2 cellular contexts compared by ENCODE assay signal in the genomic region with DNA sequence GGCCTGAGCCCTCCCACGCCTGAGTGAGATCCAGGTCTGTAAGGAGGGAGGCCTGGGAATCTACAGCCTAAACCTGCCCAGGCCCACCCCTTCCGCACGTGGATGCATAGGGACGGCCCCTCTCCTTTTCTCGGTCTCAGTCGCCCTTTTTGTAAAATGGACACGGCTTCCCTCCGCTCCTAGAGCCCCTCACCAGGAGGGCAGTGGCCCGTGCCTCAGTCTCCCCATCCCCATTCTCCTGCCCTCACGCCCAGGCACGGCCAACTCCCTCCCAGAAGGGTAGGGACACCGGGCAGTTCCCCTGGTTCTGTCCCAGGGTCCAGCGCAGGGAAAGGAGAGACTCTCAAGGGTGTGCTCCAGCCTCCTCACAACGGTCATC.
TF ChIP-seq lines count a peak whose summit lies in the region.

No MANE protein-coding gene starts in this region.

TF ChIP-seq in IMR-90, 13 proteins besides CTCF, POLR2A, EP300 and RAD21:
- no peak for TF ChIP-seq ELK1 (IDR thresholded peaks at IDR 0.05; ENCODE audit: borderline replicate concordance, low read depth, low read length)
- TF ChIP-seq FOS (IDR thresholded peaks at IDR 0.05; ENCODE audit: low read depth, low read length) = no peak
- no peak for TF ChIP-seq RFX5 (IDR thresholded peaks at IDR 0.05; ENCODE audit: low read depth, low read length)
- TF ChIP-seq MXI1 (IDR thresholded peaks at IDR 0.05; ENCODE audit: borderline replicate concordance, low read depth, low read length) = no peak
- no peak for TF ChIP-seq RCOR1 (IDR thresholded peaks at IDR 0.05; ENCODE audit: insufficient replicate concordance, low read length)
- no peak for TF ChIP-seq CEBPB (IDR thresholded peaks at IDR 0.05; ENCODE audit: low read depth, low read length)
- TF ChIP-seq NFE2L2 (IDR thresholded peaks at IDR 0.05; ENCODE audit: low read depth, low read length) = no peak
- no peak for TF ChIP-seq SMC3 (IDR thresholded peaks at IDR 0.05; ENCODE audit: low read depth, low read length)

TF ChIP-seq in K562, 482 proteins besides CTCF, POLR2A, EP300 and RAD21 (continues in another document):
- TF ChIP-seq SMAD3 (CRISPR knock-in tag; conservative IDR thresholded peaks at IDR 0.05) (no peak), MLX (CRISPR knock-in tag; conservative IDR thresholded peaks at IDR 0.05) (no peak), NEUROD1 (IDR thresholded peaks at IDR 0.05; ENCODE audit: borderline replicate concordance, low read depth, low read length, partially characterized antibody) (no peak), TFAP4 (CRISPR knock-in tag; IDR thresholded peaks at IDR 0.05; ENCODE audit: borderline replicate concordance) (peak; percentile 5; the same call in 1 of the 2 replicates), ZNF436 (CRISPR knock-in tag; IDR thresholded peaks at IDR 0.05) (no peak), ZNF717 (CRISPR knock-in tag; IDR thresholded peaks at IDR 0.05) (no peak), ZC3H4 (CRISPR knock-in tag; IDR thresholded peaks at IDR 0.05; ENCODE audit: borderline replicate concordance) (no peak), U2AF2 (optimal IDR thresholded peaks at IDR 0.05; ENCODE audit: low read depth, low read length) (no peak), ZNF830 (CRISPR knock-in tag; IDR thresholded peaks at IDR 0.05) (no peak), BCOR (IDR thresholded peaks at IDR 0.05) (no peak), ZNF589 (CRISPR knock-in tag; IDR thresholded peaks at IDR 0.05; ENCODE audit: low read depth) (no peak), ZBTB49 (CRISPR knock-in tag; IDR thresholded peaks at IDR 0.05; ENCODE audit: borderline replicate concordance) (0 out of 2 replicates have a peak, but pooled peaks have one; percentile 25), GATAD2A (IDR thresholded peaks at IDR 0.05) (0 out of 2 replicates have a peak, but pooled peaks have one; percentile 12), ZBED1 (IDR thresholded peaks at IDR 0.05) (no peak), HINFP (tag; conservative IDR thresholded peaks at IDR 0.05; ENCODE audit: low read depth) (no peak), NKRF (IDR thresholded peaks at IDR 0.05; ENCODE audit: borderline replicate concordance) (no peak), KDM1A (IDR thresholded peaks at IDR 0.05) (0 out of 4 replicates have a peak, but pooled peaks of 1 of the 2 experiments have one; percentile 0), NR2C2 (CRISPR knock-in tag; IDR thresholded peaks at IDR 0.05) (no peak), NR2C2 (tag; IDR thresholded peaks at IDR 0.05) (no peak), PURB (CRISPR knock-in tag; IDR thresholded peaks at IDR 0.05; ENCODE audit: low read depth) (0 out of 2 replicates have a peak, but pooled peaks have one; percentile 34), FOXP1 (CRISPR knock-in tag; IDR thresholded peaks at IDR 0.05) (peak; percentile 23; the same call in 1 of the 2 replicates), PATZ1 (CRISPR knock-in tag; IDR thresholded peaks at IDR 0.05; ENCODE audit: borderline replicate concordance) (no peak), ATF1 (CRISPR knock-in tag; IDR thresholded peaks at IDR 0.05) (no peak), ATF1 (tag; IDR thresholded peaks at IDR 0.05) (0 out of 2 replicates have a peak, but pooled peaks have one; percentile 17), MEF2D (tag; conservative IDR thresholded peaks at IDR 0.05; ENCODE audit: low read depth) (no peak), SIN3B (IDR thresholded peaks at IDR 0.05; ENCODE audit: low read depth) (no peak), CBFB (CRISPR knock-in tag; IDR thresholded peaks at IDR 0.05) (0 out of 2 replicates have a peak, but pooled peaks have one; percentile 11), ZNF57 (CRISPR knock-in tag; IDR thresholded peaks at IDR 0.05) (no peak), PRPF4 (IDR thresholded peaks at IDR 0.05; ENCODE audit: insufficient read depth, low read depth, low read length, poor library complexity, severe bottlenecking) (no peak), DLX4 (CRISPR knock-in tag; IDR thresholded peaks at IDR 0.05) (no peak), EHMT2 (IDR thresholded peaks at IDR 0.05) (no peak), NCOR1 (IDR thresholded peaks at IDR 0.05) (no peak), ETV6 (IDR thresholded peaks at IDR 0.05; ENCODE audit: borderline replicate concordance in 1 of 2, low read depth in 2 of 2, low read length in 1 of 2) (no peak), ETV6 (CRISPR knock-in tag; IDR thresholded peaks at IDR 0.05; ENCODE audit: borderline replicate concordance) (peak; percentile 51; the same call in 1 of the 2 replicates), ZKSCAN3 (CRISPR knock-in tag; IDR thresholded peaks at IDR 0.05) (no peak), ZBTB2 (IDR thresholded peaks at IDR 0.05) (no peak), SRF (CRISPR knock-in tag; IDR thresholded peaks at IDR 0.05) (no peak), CREBBP (IDR thresholded peaks at IDR 0.05; ENCODE audit: low read depth, low read length) (no peak), ZNF655 (CRISPR knock-in tag; IDR thresholded peaks at IDR 0.05) (no peak), CEBPG (CRISPR knock-in tag; IDR thresholded peaks at IDR 0.05) (no peak), CEBPG (tag; conservative IDR thresholded peaks at IDR 0.05 in 1 of 2, IDR thresholded peaks at IDR 0.05 in 1 of 2) (no peak), ZNF431 (CRISPR knock-in tag; IDR thresholded peaks at IDR 0.05) (no peak), POLR2AphosphoS2 (IDR thresholded peaks at IDR 0.05; ENCODE audit: low read length) (no peak), STAT5B (CRISPR knock-in tag; IDR thresholded peaks at IDR 0.05) (no peak), NCOA1 (IDR thresholded peaks at IDR 0.05; ENCODE audit: low read depth) (no peak), MCM3 (IDR thresholded peaks at IDR 0.05) (no peak)
- TF ChIP-seq, protein P1, sequence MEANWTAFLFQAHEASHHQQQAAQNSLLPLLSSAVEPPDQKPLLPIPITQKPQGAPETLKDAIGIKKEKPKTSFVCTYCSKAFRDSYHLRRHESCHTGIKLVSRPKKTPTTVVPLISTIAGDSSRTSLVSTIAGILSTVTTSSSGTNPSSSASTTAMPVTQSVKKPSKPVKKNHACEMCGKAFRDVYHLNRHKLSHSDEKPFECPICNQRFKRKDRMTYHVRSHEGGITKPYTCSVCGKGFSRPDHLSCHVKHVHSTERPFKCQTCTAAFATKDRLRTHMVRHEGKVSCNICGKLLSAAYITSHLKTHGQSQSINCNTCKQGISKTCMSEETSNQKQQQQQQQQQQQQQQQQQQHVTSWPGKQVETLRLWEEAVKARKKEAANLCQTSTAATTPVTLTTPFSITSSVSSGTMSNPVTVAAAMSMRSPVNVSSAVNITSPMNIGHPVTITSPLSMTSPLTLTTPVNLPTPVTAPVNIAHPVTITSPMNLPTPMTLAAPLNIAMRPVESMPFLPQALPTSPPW (CRISPR knock-in tag; IDR thresholded peaks at IDR 0.05) = no peak
- TF ChIP-seq, protein P2, sequence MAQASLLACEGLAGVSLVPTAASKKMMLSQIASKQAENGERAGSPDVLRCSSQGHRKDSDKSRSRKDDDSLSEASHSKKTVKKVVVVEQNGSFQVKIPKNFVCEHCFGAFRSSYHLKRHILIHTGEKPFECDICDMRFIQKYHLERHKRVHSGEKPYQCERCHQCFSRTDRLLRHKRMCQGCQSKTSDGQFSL (CRISPR knock-in tag; IDR thresholded peaks at IDR 0.05) = 0 out of 2 replicates have a peak, but pooled peaks have one; percentile 25
- TF ChIP-seq, protein P2 (tag; IDR thresholded peaks at IDR 0.05) = no peak
